1 cellular context compared by ENCODE assay signal in the genomic region with DNA sequence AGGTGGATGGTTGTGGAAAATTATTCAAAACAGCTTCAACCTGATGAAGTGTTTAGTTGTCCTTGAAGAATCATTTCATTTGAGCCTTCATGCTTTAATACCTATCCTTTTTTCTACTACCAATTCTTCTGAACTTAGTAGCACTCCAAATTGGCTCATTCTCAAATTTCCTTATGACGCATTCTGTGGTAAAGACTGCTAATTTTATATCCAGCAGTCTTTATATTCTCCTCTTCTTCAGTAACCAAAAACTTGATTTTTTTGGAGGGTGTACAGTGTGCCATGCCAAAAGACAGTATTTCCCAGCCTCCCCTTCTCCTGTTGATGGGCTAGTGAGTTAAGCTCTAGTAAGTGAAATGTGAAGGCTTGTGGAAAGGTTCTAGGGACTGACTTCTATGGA.
TF ChIP-seq lines count a peak whose summit lies in the region.

No MANE protein-coding gene starts in this region.

TF ChIP-seq in SK-N-SH, 30 proteins besides CTCF, POLR2A, EP300 and RAD21 (continued from another document):
- TF ChIP-seq, protein P1, sequence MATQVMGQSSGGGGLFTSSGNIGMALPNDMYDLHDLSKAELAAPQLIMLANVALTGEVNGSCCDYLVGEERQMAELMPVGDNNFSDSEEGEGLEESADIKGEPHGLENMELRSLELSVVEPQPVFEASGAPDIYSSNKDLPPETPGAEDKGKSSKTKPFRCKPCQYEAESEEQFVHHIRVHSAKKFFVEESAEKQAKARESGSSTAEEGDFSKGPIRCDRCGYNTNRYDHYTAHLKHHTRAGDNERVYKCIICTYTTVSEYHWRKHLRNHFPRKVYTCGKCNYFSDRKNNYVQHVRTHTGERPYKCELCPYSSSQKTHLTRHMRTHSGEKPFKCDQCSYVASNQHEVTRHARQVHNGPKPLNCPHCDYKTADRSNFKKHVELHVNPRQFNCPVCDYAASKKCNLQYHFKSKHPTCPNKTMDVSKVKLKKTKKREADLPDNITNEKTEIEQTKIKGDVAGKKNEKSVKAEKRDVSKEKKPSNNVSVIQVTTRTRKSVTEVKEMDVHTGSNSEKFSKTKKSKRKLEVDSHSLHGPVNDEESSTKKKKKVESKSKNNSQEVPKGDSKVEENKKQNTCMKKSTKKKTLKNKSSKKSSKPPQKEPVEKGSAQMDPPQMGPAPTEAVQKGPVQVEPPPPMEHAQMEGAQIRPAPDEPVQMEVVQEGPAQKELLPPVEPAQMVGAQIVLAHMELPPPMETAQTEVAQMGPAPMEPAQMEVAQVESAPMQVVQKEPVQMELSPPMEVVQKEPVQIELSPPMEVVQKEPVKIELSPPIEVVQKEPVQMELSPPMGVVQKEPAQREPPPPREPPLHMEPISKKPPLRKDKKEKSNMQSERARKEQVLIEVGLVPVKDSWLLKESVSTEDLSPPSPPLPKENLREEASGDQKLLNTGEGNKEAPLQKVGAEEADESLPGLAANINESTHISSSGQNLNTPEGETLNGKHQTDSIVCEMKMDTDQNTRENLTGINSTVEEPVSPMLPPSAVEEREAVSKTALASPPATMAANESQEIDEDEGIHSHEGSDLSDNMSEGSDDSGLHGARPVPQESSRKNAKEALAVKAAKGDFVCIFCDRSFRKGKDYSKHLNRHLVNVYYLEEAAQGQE (IDR thresholded peaks at IDR 0.05; ENCODE audit: low read depth, low read length): no peak
- TF ChIP-seq POLR2AphosphoS5 (IDR thresholded peaks at IDR 0.05; ENCODE audit: low read depth, low read length) (no peak), GATA2 (CRISPR knock-in tag; IDR thresholded peaks at IDR 0.05) (no peak), EZH2phosphoT487 (IDR thresholded peaks at IDR 0.05; ENCODE audit: borderline replicate concordance, low read depth) (no peak), YY1 (IDR thresholded peaks at IDR 0.05; ENCODE audit: low read depth) (no peak), GABPA (IDR thresholded peaks at IDR 0.05; ENCODE audit: low read depth) (no peak), RFX5 (IDR thresholded peaks at IDR 0.05; ENCODE audit: low read length) (no peak), TCF12 (IDR thresholded peaks at IDR 0.05) (no peak), ELF1 (IDR thresholded peaks at IDR 0.05) (no peak), CHD2 (IDR thresholded peaks at IDR 0.05; ENCODE audit: low read length, partially characterized antibody) (no peak), NFIC (IDR thresholded peaks at IDR 0.05; ENCODE audit: borderline replicate concordance) (no peak)
- TF ChIP-seq, protein P2, sequence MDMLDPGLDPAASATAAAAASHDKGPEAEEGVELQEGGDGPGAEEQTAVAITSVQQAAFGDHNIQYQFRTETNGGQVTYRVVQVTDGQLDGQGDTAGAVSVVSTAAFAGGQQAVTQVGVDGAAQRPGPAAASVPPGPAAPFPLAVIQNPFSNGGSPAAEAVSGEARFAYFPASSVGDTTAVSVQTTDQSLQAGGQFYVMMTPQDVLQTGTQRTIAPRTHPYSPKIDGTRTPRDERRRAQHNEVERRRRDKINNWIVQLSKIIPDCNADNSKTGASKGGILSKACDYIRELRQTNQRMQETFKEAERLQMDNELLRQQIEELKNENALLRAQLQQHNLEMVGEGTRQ (IDR thresholded peaks at IDR 0.05; ENCODE audit: borderline replicate concordance, low read depth, low read length): no peak
TF ChIP-seq in SK-N-SH: peak in this region for 0.
